Comparison of ENCODE assay signal across 2 cellular contexts in the genomic region with DNA sequence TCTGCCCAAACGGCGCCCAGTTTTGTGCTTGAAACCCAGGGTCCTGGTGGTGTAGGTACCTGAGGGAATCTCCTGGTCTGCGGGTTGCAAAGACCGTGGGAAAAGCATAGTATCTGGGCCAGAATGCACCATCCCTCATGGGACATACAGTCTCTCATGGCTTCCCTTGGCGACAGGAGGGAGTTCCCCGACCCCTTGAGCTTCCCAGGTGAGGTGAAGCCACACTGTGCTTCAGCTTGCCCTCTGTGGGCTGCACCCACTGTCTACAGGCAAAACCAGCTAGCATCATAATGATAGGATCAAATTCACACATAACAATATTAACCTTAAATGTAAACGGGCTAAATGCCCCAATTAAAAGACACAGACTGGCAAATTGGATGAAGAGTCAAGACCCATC. TPM values are rescaled to one million over a fixed set of nuclear protein-coding genes. Genes with fewer than 3 reads are reported as not detected.
"Had no signal": no experiment of that assay in that cellular context is flagged by ENCODE, and none has a peak within 500 bp of the region (broad histone marks: within the 10 kb centered on the region; RNA-seq: fewer than 3 reads in every experiment).

No MANE protein-coding gene starts in this region.

RNA-seq across cellular contexts. Expression of a gene that starts 52.5 kb away (rescaled TPM):
- total RNA-seq: G401, GM12878 had no signal
